Comparison of ENCODE assay signal across 1 cellular context in genomic region chr18:9614401-9615279, GRCh38.
TF ChIP-seq lines count a peak whose summit lies in the region.

Gene PPP4R1 (minus strand): TSS chr18:9614559. CDS start chr18:9614484, 75 bp downstream.

TF ChIP-seq in HepG2, 621 proteins besides CTCF, POLR2A, EP300 and RAD21 (continued from another document and continues in another):
- TF ChIP-seq, protein P1, sequence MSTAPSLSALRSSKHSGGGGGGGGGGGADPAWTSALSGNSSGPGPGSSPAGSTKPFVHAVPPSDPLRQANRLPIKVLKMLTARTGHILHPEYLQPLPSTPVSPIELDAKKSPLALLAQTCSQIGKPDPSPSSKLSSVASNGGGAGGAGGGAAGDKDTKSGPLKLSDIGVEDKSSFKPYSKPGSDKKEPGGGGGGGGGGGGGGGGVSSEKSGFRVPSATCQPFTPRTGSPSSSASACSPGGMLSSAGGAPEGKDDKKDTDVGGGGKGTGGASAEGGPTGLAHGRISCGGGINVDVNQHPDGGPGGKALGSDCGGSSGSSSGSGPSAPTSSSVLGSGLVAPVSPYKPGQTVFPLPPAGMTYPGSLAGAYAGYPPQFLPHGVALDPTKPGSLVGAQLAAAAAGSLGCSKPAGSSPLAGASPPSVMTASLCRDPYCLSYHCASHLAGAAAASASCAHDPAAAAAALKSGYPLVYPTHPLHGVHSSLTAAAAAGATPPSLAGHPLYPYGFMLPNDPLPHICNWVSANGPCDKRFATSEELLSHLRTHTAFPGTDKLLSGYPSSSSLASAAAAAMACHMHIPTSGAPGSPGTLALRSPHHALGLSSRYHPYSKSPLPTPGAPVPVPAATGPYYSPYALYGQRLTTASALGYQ (CRISPR knock-in tag; IDR thresholded peaks at IDR 0.05), result 0 out of 2 replicates have a peak, but pooled peaks have one; percentile 43
- TF ChIP-seq, protein P2, sequence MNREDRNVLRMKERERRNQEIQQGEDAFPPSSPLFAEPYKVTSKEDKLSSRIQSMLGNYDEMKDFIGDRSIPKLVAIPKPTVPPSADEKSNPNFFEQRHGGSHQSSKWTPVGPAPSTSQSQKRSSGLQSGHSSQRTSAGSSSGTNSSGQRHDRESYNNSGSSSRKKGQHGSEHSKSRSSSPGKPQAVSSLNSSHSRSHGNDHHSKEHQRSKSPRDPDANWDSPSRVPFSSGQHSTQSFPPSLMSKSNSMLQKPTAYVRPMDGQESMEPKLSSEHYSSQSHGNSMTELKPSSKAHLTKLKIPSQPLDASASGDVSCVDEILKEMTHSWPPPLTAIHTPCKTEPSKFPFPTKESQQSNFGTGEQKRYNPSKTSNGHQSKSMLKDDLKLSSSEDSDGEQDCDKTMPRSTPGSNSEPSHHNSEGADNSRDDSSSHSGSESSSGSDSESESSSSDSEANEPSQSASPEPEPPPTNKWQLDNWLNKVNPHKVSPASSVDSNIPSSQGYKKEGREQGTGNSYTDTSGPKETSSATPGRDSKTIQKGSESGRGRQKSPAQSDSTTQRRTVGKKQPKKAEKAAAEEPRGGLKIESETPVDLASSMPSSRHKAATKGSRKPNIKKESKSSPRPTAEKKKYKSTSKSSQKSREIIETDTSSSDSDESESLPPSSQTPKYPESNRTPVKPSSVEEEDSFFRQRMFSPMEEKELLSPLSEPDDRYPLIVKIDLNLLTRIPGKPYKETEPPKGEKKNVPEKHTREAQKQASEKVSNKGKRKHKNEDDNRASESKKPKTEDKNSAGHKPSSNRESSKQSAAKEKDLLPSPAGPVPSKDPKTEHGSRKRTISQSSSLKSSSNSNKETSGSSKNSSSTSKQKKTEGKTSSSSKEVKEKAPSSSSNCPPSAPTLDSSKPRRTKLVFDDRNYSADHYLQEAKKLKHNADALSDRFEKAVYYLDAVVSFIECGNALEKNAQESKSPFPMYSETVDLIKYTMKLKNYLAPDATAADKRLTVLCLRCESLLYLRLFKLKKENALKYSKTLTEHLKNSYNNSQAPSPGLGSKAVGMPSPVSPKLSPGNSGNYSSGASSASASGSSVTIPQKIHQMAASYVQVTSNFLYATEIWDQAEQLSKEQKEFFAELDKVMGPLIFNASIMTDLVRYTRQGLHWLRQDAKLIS (CRISPR knock-in tag; IDR thresholded peaks at IDR 0.05), result no peak
- TF ChIP-seq ZNF776 (CRISPR knock-in tag; IDR thresholded peaks at IDR 0.05), result no peak
- TF ChIP-seq ZNF607 (CRISPR knock-in tag; IDR thresholded peaks at IDR 0.05; ENCODE audit: borderline replicate concordance), result peak; percentile 76; the same call in 1 of the 2 replicates
- no peak for TF ChIP-seq HNF4G (IDR thresholded peaks at IDR 0.05; ENCODE audit: borderline replicate concordance, low read depth, low read length)
- TF ChIP-seq HNF4G (CRISPR knock-in tag; IDR thresholded peaks at IDR 0.05; ENCODE audit: borderline replicate concordance, low read depth), result no peak
- TF ChIP-seq ZNF605 (CRISPR knock-in tag; IDR thresholded peaks at IDR 0.05), result no peak; the same call in 1 of the 2 replicates
- no peak for TF ChIP-seq KAT2B (IDR thresholded peaks at IDR 0.05; ENCODE audit: borderline replicate concordance, low read depth, low read length)
- no peak for TF ChIP-seq NFYC (CRISPR knock-in tag; IDR thresholded peaks at IDR 0.05)
- TF ChIP-seq SKIL (CRISPR knock-in tag; IDR thresholded peaks at IDR 0.05; ENCODE audit: borderline replicate concordance), result no peak
- no peak for TF ChIP-seq ZNF850 (CRISPR knock-in tag; conservative IDR thresholded peaks at IDR 0.05)
- peak; percentile 60; the same call in 1 of the 2 replicates for TF ChIP-seq KDM5B (CRISPR knock-in tag; IDR thresholded peaks at IDR 0.05; ENCODE audit: borderline replicate concordance)
- TF ChIP-seq HNRNPLL (IDR thresholded peaks at IDR 0.05; ENCODE audit: low read depth, low read length, poor library complexity, severe bottlenecking), result peak; percentile 50
- 0 out of 2 replicates have a peak, but pooled peaks have one; percentile 44 for TF ChIP-seq PHF20 (CRISPR knock-in tag; IDR thresholded peaks at IDR 0.05)
- TF ChIP-seq U2AF2 (IDR thresholded peaks at IDR 0.05; ENCODE audit: low read depth, low read length), result no peak
- no peak for TF ChIP-seq NR2C2 (CRISPR knock-in tag; IDR thresholded peaks at IDR 0.05; ENCODE audit: borderline replicate concordance)
- TF ChIP-seq, protein P3, sequence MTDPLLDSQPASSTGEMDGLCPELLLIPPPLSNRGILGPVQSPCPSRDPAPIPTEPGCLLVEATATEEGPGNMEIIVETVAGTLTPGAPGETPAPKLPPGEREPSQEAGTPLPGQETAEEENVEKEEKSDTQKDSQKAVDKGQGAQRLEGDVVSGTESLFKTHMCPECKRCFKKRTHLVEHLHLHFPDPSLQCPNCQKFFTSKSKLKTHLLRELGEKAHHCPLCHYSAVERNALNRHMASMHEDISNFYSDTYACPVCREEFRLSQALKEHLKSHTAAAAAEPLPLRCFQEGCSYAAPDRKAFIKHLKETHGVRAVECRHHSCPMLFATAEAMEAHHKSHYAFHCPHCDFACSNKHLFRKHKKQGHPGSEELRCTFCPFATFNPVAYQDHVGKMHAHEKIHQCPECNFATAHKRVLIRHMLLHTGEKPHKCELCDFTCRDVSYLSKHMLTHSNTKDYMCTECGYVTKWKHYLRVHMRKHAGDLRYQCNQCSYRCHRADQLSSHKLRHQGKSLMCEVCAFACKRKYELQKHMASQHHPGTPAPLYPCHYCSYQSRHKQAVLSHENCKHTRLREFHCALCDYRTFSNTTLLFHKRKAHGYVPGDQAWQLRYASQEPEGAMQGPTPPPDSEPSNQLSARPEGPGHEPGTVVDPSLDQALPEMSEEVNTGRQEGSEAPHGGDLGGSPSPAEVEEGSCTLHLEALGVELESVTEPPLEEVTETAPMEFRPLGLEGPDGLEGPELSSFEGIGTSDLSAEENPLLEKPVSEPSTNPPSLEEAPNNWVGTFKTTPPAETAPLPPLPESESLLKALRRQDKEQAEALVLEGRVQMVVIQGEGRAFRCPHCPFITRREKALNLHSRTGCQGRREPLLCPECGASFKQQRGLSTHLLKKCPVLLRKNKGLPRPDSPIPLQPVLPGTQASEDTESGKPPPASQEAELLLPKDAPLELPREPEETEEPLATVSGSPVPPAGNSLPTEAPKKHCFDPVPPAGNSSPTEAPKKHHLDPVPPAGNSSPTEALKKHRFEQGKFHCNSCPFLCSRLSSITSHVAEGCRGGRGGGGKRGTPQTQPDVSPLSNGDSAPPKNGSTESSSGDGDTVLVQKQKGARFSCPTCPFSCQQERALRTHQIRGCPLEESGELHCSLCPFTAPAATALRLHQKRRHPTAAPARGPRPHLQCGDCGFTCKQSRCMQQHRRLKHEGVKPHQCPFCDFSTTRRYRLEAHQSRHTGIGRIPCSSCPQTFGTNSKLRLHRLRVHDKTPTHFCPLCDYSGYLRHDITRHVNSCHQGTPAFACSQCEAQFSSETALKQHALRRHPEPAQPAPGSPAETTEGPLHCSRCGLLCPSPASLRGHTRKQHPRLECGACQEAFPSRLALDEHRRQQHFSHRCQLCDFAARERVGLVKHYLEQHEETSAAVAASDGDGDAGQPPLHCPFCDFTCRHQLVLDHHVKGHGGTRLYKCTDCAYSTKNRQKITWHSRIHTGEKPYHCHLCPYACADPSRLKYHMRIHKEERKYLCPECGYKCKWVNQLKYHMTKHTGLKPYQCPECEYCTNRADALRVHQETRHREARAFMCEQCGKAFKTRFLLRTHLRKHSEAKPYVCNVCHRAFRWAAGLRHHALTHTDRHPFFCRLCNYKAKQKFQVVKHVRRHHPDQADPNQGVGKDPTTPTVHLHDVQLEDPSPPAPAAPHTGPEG (CRISPR knock-in tag; IDR thresholded peaks at IDR 0.05), result 0 out of 2 replicates have a peak, but pooled peaks have one; percentile 40
- TF ChIP-seq MBD4 (IDR thresholded peaks at IDR 0.05; ENCODE audit: borderline replicate concordance, low read length), result no peak
- no peak for TF ChIP-seq ZNF367 (CRISPR knock-in tag; IDR thresholded peaks at IDR 0.05; ENCODE audit: borderline replicate concordance)
- TF ChIP-seq ZNF891 (CRISPR knock-in tag; IDR thresholded peaks at IDR 0.05), result no peak
- no peak for TF ChIP-seq ZSCAN20 (CRISPR knock-in tag; IDR thresholded peaks at IDR 0.05; ENCODE audit: borderline replicate concordance)
- no peak for TF ChIP-seq ZNF12 (CRISPR knock-in tag; IDR thresholded peaks at IDR 0.05)
- TF ChIP-seq ZBTB38 (CRISPR knock-in tag; IDR thresholded peaks at IDR 0.05), result no peak
- TF ChIP-seq NFIB (CRISPR knock-in tag; IDR thresholded peaks at IDR 0.05; ENCODE audit: borderline replicate concordance), result no peak
- peak; percentile 80 for TF ChIP-seq YY1 (IDR thresholded peaks at IDR 0.05; ENCODE audit: insufficient read depth, insufficient replicate concordance, low read depth, low read length)
- TF ChIP-seq, protein P4, sequence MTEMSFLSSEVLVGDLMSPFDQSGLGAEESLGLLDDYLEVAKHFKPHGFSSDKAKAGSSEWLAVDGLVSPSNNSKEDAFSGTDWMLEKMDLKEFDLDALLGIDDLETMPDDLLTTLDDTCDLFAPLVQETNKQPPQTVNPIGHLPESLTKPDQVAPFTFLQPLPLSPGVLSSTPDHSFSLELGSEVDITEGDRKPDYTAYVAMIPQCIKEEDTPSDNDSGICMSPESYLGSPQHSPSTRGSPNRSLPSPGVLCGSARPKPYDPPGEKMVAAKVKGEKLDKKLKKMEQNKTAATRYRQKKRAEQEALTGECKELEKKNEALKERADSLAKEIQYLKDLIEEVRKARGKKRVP (CRISPR knock-in tag; IDR thresholded peaks at IDR 0.05), result no peak
- TF ChIP-seq ZNF275 (CRISPR knock-in tag; IDR thresholded peaks at IDR 0.05; ENCODE audit: borderline replicate concordance), result no peak
- no peak for TF ChIP-seq SNAI1 (CRISPR knock-in tag; IDR thresholded peaks at IDR 0.05; ENCODE audit: borderline replicate concordance)
- no peak for TF ChIP-seq HNF4A (CRISPR knock-in tag; IDR thresholded peaks at IDR 0.05)
- TF ChIP-seq ZNF772 (CRISPR knock-in tag; IDR thresholded peaks at IDR 0.05), result peak; percentile 59; the same call in 1 of the 2 replicates
- TF ChIP-seq IKZF4 (CRISPR knock-in tag; IDR thresholded peaks at IDR 0.05; ENCODE audit: borderline replicate concordance, low read depth, not compliant biosample characterization), result no peak
- TF ChIP-seq ZNF441 (CRISPR knock-in tag; IDR thresholded peaks at IDR 0.05; ENCODE audit: borderline replicate concordance), result peak; percentile 49
- 0 out of 2 replicates have a peak, but pooled peaks have one; percentile 30 for TF ChIP-seq PBX3 (CRISPR knock-in tag; IDR thresholded peaks at IDR 0.05; ENCODE audit: borderline replicate concordance)
- no peak for TF ChIP-seq ZEB1 (IDR thresholded peaks at IDR 0.05; ENCODE audit: insufficient replicate concordance, low read depth)
- no peak for TF ChIP-seq ZNF781 (CRISPR knock-in tag; IDR thresholded peaks at IDR 0.05; ENCODE audit: borderline replicate concordance, not compliant biosample characterization)
- TF ChIP-seq ZNF761 (CRISPR knock-in tag; conservative IDR thresholded peaks at IDR 0.05), result no peak
- no peak for TF ChIP-seq MLLT10 (CRISPR knock-in tag; IDR thresholded peaks at IDR 0.05)
- TF ChIP-seq SALL1 (CRISPR knock-in tag; IDR thresholded peaks at IDR 0.05), result no peak; the same call in 1 of the 2 replicates
- no peak for TF ChIP-seq ETV5 (CRISPR knock-in tag; IDR thresholded peaks at IDR 0.05; ENCODE audit: borderline replicate concordance)
- TF ChIP-seq ZNF3 (CRISPR knock-in tag; IDR thresholded peaks at IDR 0.05), result peak; percentile 96
- TF ChIP-seq JARID2 (CRISPR knock-in tag; IDR thresholded peaks at IDR 0.05; ENCODE audit: insufficient replicate concordance), result no peak
- peak; percentile 4; the same call in 1 of the 2 replicates for TF ChIP-seq TFDP1 (CRISPR knock-in tag; IDR thresholded peaks at IDR 0.05; ENCODE audit: borderline replicate concordance)
- no peak for TF ChIP-seq ZNF264 (CRISPR knock-in tag; IDR thresholded peaks at IDR 0.05)
- TF ChIP-seq TARDBP (CRISPR knock-in tag; IDR thresholded peaks at IDR 0.05), result no peak
- TF ChIP-seq ZNF501 (CRISPR knock-in tag; IDR thresholded peaks at IDR 0.05), result peak; percentile 80
- TF ChIP-seq NCOR1 (IDR thresholded peaks at IDR 0.05; ENCODE audit: borderline replicate concordance, low read length), result no peak
